In genomic region chr17:41648411-41649195, GRCh38 we compare ENCODE assay signal across 8 cellular contexts. TPM values are rescaled to one million over a fixed set of nuclear protein-coding genes. Genes with fewer than 3 reads are reported as not detected.
DNase-seq lines count a peak whose midpoint lies in the region; ATAC-seq and TF ChIP-seq lines count a peak whose summit lies in the region.

No MANE protein-coding gene starts in this region.

- peak; percentile 57 for ATAC-seq in GM21423 (IDR thresholded peaks at IDR 0.05; ENCODE audit: unreplicated experiment)
- ATAC-seq in right cardiac atrium: peak; percentile 94 to 96

- DNase-seq in AG10803 (ENCODE audit: low read depth) (peak; percentile 78), NCI-H146 (lab: John Stamatoyannopoulos, UW) (peak; percentile 80), T-helper 22 cell (ENCODE audit: low read depth) (peak; percentile 50), anterior cingulate cortex (lab: John Stamatoyannopoulos, UW) (peak in 57 of 58 donors; percentile 14 to 85 (median 59)), right cardiac atrium (peak; percentile 86 to 95 (median 94)), putamen (ENCODE audit: low spot score) (peak; percentile 57)

- intact Hi-C loops in right cardiac atrium (cut with DNase I): loop anchor here in 3 of 4 donors (5.0 kb wide), 3 partner anchors 96 to 741 kb away; no protein-coding TSS in a partner anchor

- H3K27ac ChIP-seq in right cardiac atrium (ENCODE audit: low read length) (no peak overlapping the region), urinary bladder (ENCODE audit: low read depth) (peak overlapping the region; percentile 46)

- peak; percentile 88 for TF ChIP-seq CTCF in AG10803 (conservative IDR thresholded peaks at IDR 0.05; ENCODE audit: low read length)

- H3K4me1 ChIP-seq in right cardiac atrium (ENCODE audit: control insufficient read depth, insufficient read depth, low read length) (peaks cover 3% of the 10 kb centered on the region), urinary bladder (ENCODE audit: insufficient read depth) (no peaks in the 10 kb centered on the region)

- WGBS in right cardiac atrium: 7% methylated on average over 39 of the region's 39 CpGs
- 7% methylated on average over 39 of the region's 39 CpGs for WGBS in urinary bladder

- no peaks in the 10 kb centered on the region for H3K27me3 ChIP-seq in right cardiac atrium (ENCODE audit: control insufficient read depth, insufficient read depth)

- peak overlapping the region; percentile 54 for H3K4me3 ChIP-seq in AG10803 (ENCODE audit: low read length)
- no peak overlapping the region for H3K4me3 ChIP-seq in right cardiac atrium (ENCODE audit: low read length)
- H3K4me3 ChIP-seq in urinary bladder (ENCODE audit: low read depth, low read length): no peak overlapping the region

- H3K36me3 ChIP-seq in urinary bladder (ENCODE audit: insufficient read depth): no peaks in the 10 kb centered on the region

- H3K9me3 ChIP-seq in right cardiac atrium (ENCODE audit: control insufficient read depth, low read length): no peaks in the 10 kb centered on the region

RNA-seq across cellular contexts. Expression of gene KRT17, which starts 24.2 kb away (rescaled TPM):
- total RNA-seq in right cardiac atrium (not detected), urinary bladder (33.5 TPM)
- polyA plus RNA-seq in right cardiac atrium (0.09 TPM), urinary bladder (72.1 TPM)

RNA-seq across cellular contexts. Expression of gene KRT16, which starts 36.0 kb away (rescaled TPM):
- not detected for total RNA-seq in right cardiac atrium
- polyA plus RNA-seq in right cardiac atrium: 0.27 TPM
- total RNA-seq in urinary bladder: not detected
- polyA plus RNA-seq in urinary bladder: 0.20 TPM

RNA-seq across cellular contexts. Expression of gene EIF1, which starts 40.1 kb away (rescaled TPM):
- total RNA-seq in right cardiac atrium: 1,000 to 10,000 TPM in 2 of 4 donors, 100 to 1,000 TPM in 2; 959 to 1,186 (median 1,014) TPM
- 983 TPM for polyA plus RNA-seq in right cardiac atrium
- total RNA-seq in urinary bladder: 96.6 TPM
- 649 TPM for polyA plus RNA-seq in urinary bladder

Comparison
In these comparisons a context has a peak if more than half of its experiments do, and no peak if none do; other contexts are left out.
1. RNA of gene KRT17, which starts 24.2 kb away (total RNA-seq): 33.5 TPM in urinary bladder (single experiment); not detected in right cardiac atrium; every median in the first group is over 10 times any median in the second.
2. Peak in every context shown above with its lines, with median percentiles within 50 percentile points of each other: DNase-seq.